In the genomic region with DNA sequence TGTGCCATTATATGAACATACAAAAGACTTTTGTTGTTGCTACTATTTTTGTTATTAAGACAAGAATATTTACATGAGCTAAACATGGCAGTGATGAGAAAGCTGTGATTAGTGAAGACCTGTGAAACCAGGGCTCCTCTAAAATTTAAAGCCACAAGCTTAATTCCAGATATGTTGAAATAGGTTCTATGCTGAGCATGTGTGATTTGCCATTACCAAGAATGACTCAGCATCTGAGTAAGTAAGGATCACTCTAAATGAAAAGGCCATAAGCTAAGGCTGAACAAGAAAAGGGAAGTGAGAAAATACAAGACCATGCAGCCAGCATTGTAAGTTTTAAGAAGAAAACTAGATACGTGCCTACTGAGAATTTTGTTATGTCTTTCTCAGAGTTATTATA, we compare ENCODE assay signal across 8 cellular contexts.
DNase-seq lines count a peak whose midpoint lies in the region; ATAC-seq and TF ChIP-seq lines count a peak whose summit lies in the region.

No MANE protein-coding gene starts in this region.

- peak overlapping the region; percentile 11; the same call in 1 of the 2 replicates for H3K9ac ChIP-seq in PC-3 (ENCODE audit: low read length)

- no peaks in the 10 kb centered on the region for H3K27me3 ChIP-seq in ACC112 (ENCODE audit: insufficient read depth, low read length)
- no peaks in the 10 kb centered on the region for H3K27me3 ChIP-seq in PC-3 (ENCODE audit: low read length)
- no peaks in the 10 kb centered on the region for H3K27me3 ChIP-seq in prostate gland (replicated peaks; ENCODE audit: insufficient read depth)
- no peaks in the 10 kb centered on the region for H3K27me3 ChIP-seq in uterus

- DNase-seq in PC-3 (peak; percentile 70), glomerular visceral epithelial cell (ENCODE audit: extremely low spot score) (peak; percentile 68), NCI-H526 treated with DMSO at 0.1 percent for 48 hours (lab: John Stamatoyannopoulos, UW) (no peak), prostate gland (ENCODE audit: low spot score) (no peak), uterus (no peak)

- peak; percentile 100 for ATAC-seq in GM18867 (IDR thresholded peaks at IDR 0.05; ENCODE audit: unreplicated experiment)
- peak; percentile 100 for ATAC-seq in HG03025 (IDR thresholded peaks at IDR 0.05; ENCODE audit: low FRiP score, unreplicated experiment)
- ATAC-seq in PC-3: peak; percentile 79

- no peak for TF ChIP-seq CTCF in PC-3 (conservative IDR thresholded peaks at IDR 0.05; ENCODE audit: low read depth, low read length)
- TF ChIP-seq CTCF in prostate gland (IDR thresholded peaks at IDR 0.05): no peak
- TF ChIP-seq CTCF in uterus (IDR thresholded peaks at IDR 0.05): no peak

- no peaks in the 10 kb centered on the region for H3K9me2 ChIP-seq in PC-3 (replicated peaks; ENCODE audit: low read length)

- H3K27ac ChIP-seq in ACC112 (ENCODE audit: low read depth, low read length) (peak overlapping the region; percentile 75), PC-3 (ENCODE audit: low read length) (peak overlapping the region; percentile 56), prostate gland (no peak overlapping the region), uterus (no peak overlapping the region)

- no peaks in the 10 kb centered on the region for H3F3A ChIP-seq in PC-3 (ENCODE audit: low read length, unreplicated experiment)

- intact Hi-C loops in PC-3 (cut with micrococcal nuclease): no loop called here
- intact Hi-C loops in prostate gland (cut with DNase I): no loop called here
- intact Hi-C loops in uterus (cut with DNase I; ENCODE audit: low total_unique reads): no loop called here

- H3K36me3 ChIP-seq in ACC112 (ENCODE audit: insufficient read depth, low read length) (no peaks in the 10 kb centered on the region), PC-3 (ENCODE audit: low read depth, low read length) (no peaks in the 10 kb centered on the region), prostate gland (no peaks in the 10 kb centered on the region), uterus (no peaks in the 10 kb centered on the region)

- H4K20me1 ChIP-seq in PC-3 (ENCODE audit: low read length): no peaks in the 10 kb centered on the region

- CTCF ChIA-PET in PC-3 (lab: Charles Lee): no interaction called here

- H3K79me2 ChIP-seq in ACC112 (ENCODE audit: control insufficient read depth, insufficient read depth, low read length, unreplicated experiment) (no peaks in the 10 kb centered on the region), PC-3 (ENCODE audit: low read length) (no peaks in the 10 kb centered on the region)

- H3K4me1 ChIP-seq in ACC112 (ENCODE audit: control insufficient read depth, insufficient read depth, low read length, unreplicated experiment): peaks cover 41% of the 10 kb centered on the region
- peaks cover 55% of the 10 kb centered on the region for H3K4me1 ChIP-seq in PC-3 (ENCODE audit: insufficient read depth, low read length)
- H3K4me1 ChIP-seq in prostate gland (replicated peaks): no peaks in the 10 kb centered on the region
- no peaks in the 10 kb centered on the region for H3K4me1 ChIP-seq in uterus

- TF ChIP-seq POLR2A in prostate gland (IDR thresholded peaks at IDR 0.05): no peak
- TF ChIP-seq POLR2A in uterus (IDR thresholded peaks at IDR 0.05): no peak

- no peaks in the 10 kb centered on the region for H3K9me3 ChIP-seq in PC-3 (ENCODE audit: low read length)
- H3K9me3 ChIP-seq in prostate gland: no peaks in the 10 kb centered on the region
- no peaks in the 10 kb centered on the region for H3K9me3 ChIP-seq in uterus

- H3K4me3 ChIP-seq in ACC112 (ENCODE audit: low read depth, low read length): peak overlapping the region; percentile 17; the same call in 1 of the 2 replicates
- H3K4me3 ChIP-seq in PC-3 (ENCODE audit: low read length): no peak overlapping the region
- H3K4me3 ChIP-seq in prostate gland: no peak overlapping the region
- no peak overlapping the region for H3K4me3 ChIP-seq in uterus

- WGBS in prostate gland: 63% methylated on average over 1 of the region's 1 CpG

- peak overlapping the region; percentile 55 for H2AFZ ChIP-seq in ACC112 (ENCODE audit: low read length, unreplicated experiment)
- H2AFZ ChIP-seq in PC-3 (ENCODE audit: low read length): peak overlapping the region; percentile 52; the same call in 1 of the 2 replicates

- no TSS peak for BruUV-seq in PC-3 (replicated peaks; lab: Mats Ljungman, UMichigan)

- 0 out of 2 replicates have a peak overlapping the region, but pooled peaks have one; percentile 12 for H3K4me2 ChIP-seq in PC-3 (ENCODE audit: low read length)

- POLR2A ChIA-PET in PC-3 (lab: Charles Lee; ENCODE audit: unreplicated experiment): no interaction called here

Comparison
In these comparisons a context has a peak if more than half of its experiments do, and no peak if none do; other contexts are left out.
1. H3K27ac ChIP-seq: peak in ACC112 (single experiment) and PC-3 (single experiment); none in prostate gland (0 of 2) and uterus (0 of 2).
2. DNase-seq: peak in PC-3 (single experiment) and glomerular visceral epithelial cell (single experiment); none in NCI-H526 treated with DMSO at 0.1 percent for 48 hours (single experiment), prostate gland (single experiment) and uterus (0 of 2).
3. Peak in every context shown above with its lines, with median percentiles within 50 percentile points of each other: ATAC-seq.